Comparison of ENCODE assay signal across 31 cellular contexts in the genomic region with DNA sequence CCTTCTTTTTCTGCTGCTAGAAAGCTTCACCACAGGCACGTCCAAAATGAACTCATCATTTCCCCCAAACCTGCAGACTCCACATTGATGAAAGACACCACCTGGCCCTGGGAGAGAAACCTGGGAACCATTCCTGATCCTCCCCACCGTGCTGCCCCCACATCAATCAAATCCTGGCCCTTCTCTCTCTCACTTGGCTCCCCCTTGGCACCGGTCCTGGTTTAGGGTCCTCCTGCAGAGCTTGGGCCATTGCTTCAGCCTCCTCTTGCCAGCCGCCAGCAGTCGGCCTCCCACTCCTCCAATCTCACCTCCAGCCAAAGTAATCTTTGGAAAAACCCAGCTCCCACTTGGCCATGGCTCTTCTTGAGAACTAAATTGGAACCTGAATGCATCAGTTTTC. TPM values are rescaled to one million over a fixed set of nuclear protein-coding genes. Genes with fewer than 3 reads are reported as not detected.
A peak's percentile ranks its signal among the peaks of the same experiment; 100 is the strongest.
DNase-seq lines count a peak whose midpoint lies in the region; ATAC-seq and TF ChIP-seq lines count a peak whose summit lies in the region.
"Had no signal": no experiment of that assay in that cellular context is flagged by ENCODE, and none has a peak within 500 bp of the region (broad histone marks: within the 10 kb centered on the region; RNA-seq: fewer than 3 reads in every experiment).

No MANE protein-coding gene starts in this region.

- in situ Hi-C loops in transverse colon (cut with MboI; ENCODE audit: low pct_ligation_motif_present in 1 of 4, low pct_unique_long_range_greater_than_20kb in 1 of 4, low sequenced_read_pairs in 3 of 4), result no loop called here

- no peaks in the 10 kb centered on the region for H3K36me3 ChIP-seq in esophagus squamous epithelium
- no peaks in the 10 kb centered on the region for H3K36me3 ChIP-seq in transverse colon
- H3K36me3 ChIP-seq: left lung, pancreas, SJSA1, spleen had no signal

- no peaks in the 10 kb centered on the region for H3K9me3 Mint-ChIP-seq in T-cell
- H3K9me3 Mint-ChIP-seq: CD14-positive monocyte; naive thymus-derived CD8-positive, alpha-beta T cell had no signal

- no peak for ATAC-seq in Right ventricle myocardium superior (ENCODE audit: poor library complexity)
- ATAC-seq in omental fat pad (ENCODE audit: low FRiP score), result peak; percentile 29
- ATAC-seq in T-cell (replicated peaks in 1 of 4), result no peak
- ATAC-seq: activated CD4-positive, CD25-positive, alpha-beta regulatory T cell treated with anti-CD3 and anti-CD28 coated beads, Interleukin-2, amount 50 U/mL, for 24 hours; naive thymus-derived CD8-positive, alpha-beta T cell had no signal

- POLR2A ChIA-PET in T-cell (lab: Charles Lee), result no interaction called here

- CTCF ChIA-PET in T-cell (lab: Charles Lee), result no interaction called here

- H3K4me3 ChIP-seq in esophagus squamous epithelium (no peak overlapping the region), transverse colon (no peak overlapping the region)
- H3K4me3 ChIP-seq: body of pancreas, dorsolateral prefrontal cortex, left lung, pancreas, SJSA1, spleen had no signal

- 71 to 80% methylated on average over 3 to 5 of the region's 5 CpGs for WGBS in esophagus squamous epithelium, 2 donors
- WGBS in transverse colon (ENCODE audit: low coverage in 1 of 2), 2 donors, result 69 to 78% methylated on average over 5 of the region's 5 CpGs

- no peaks in the 10 kb centered on the region for H3K9me3 ChIP-seq in esophagus squamous epithelium
- no peaks in the 10 kb centered on the region for H3K9me3 ChIP-seq in transverse colon
- H3K9me3 ChIP-seq: body of pancreas, Caco-2, left lung, pancreas, SJSA1, spleen had no signal

- no peak overlapping the region for H3K4me3 Mint-ChIP-seq in T-cell
- H3K4me3 Mint-ChIP-seq: CD14-positive monocyte; naive thymus-derived CD8-positive, alpha-beta T cell had no signal

- no peaks in the 10 kb centered on the region for H3K4me1 Mint-ChIP-seq in T-cell
- H3K4me1 Mint-ChIP-seq: CD14-positive monocyte had no signal

- TF ChIP-seq CTCF in esophagus squamous epithelium (IDR thresholded peaks at IDR 0.05) (no peak), omental fat pad (IDR thresholded peaks at IDR 0.05) (no peak), transverse colon (IDR thresholded peaks at IDR 0.05) (no peak)

- peak overlapping the region in 3 of 4 donors; percentile 49 to 84 (median 68) for H3K27ac ChIP-seq in esophagus squamous epithelium
- peak overlapping the region; percentile 54 to 71 (median 64) for H3K27ac ChIP-seq in transverse colon
- H3K27ac ChIP-seq: body of pancreas, dorsolateral prefrontal cortex, pancreas, SJSA1, spleen had no signal

- no peak for TF ChIP-seq EP300 in transverse colon (IDR thresholded peaks at IDR 0.05; ENCODE audit: low read depth)

- no peak for TF ChIP-seq POLR2A in esophagus squamous epithelium (IDR thresholded peaks at IDR 0.05)
- TF ChIP-seq POLR2A in transverse colon (IDR thresholded peaks at IDR 0.05), result no peak

- intact Hi-C loops in Right ventricle myocardium superior (cut with DNase I) (no loop called here), cardiac septum (cut with DNase I) (loop anchor here (5.0 kb wide), 1 partner anchor 60 kb away; no protein-coding TSS in a partner anchor), esophagus squamous epithelium (cut with DNase I) (no loop called here), transverse colon (cut with DNase I; ENCODE audit: low total_unique reads) (no loop called here)

- H3K36me3 Mint-ChIP-seq in T-cell, result no peaks in the 10 kb centered on the region
- H3K36me3 Mint-ChIP-seq: CD14-positive monocyte; naive thymus-derived CD8-positive, alpha-beta T cell had no signal

- no peak overlapping the region for H3K27ac Mint-ChIP-seq in T-cell

- DNase-seq in Right ventricle myocardium superior, result peak; percentile 40
- no peak for DNase-seq in cardiac septum (ENCODE audit: low spot score)
- no peak for DNase-seq in esophagus squamous epithelium (lab: John Stamatoyannopoulos, UW)
- no peak for DNase-seq in omental fat pad (ENCODE audit: low spot score)
- no peak for DNase-seq in transverse colon
- DNase-seq in NCI-H524 treated with DMSO at 0.1 percent for 48 hours (lab: John Stamatoyannopoulos, UW), result no peak
- no peak for DNase-seq in T-cell
- no peak for DNase-seq in T-helper 9 cell
- DNase-seq: activated CD4-positive, alpha-beta T cell treated with anti-CD3 and anti-CD28 coated beads, Interleukin-2, amount 50 U/mL, for 48 hours; activated gamma-delta T cell treated with Interleukin-2 at 50 U/mL for 16 hours; activated T-cell treated with anti-CD3 and anti-CD28 coated beads, Interleukin-2, amount 50 U/mL, for 48 hours; Caco-2; DMS53; dorsolateral prefrontal cortex; KBM-7; left lung; naive thymus-derived CD8-positive, alpha-beta T cell; NCI-H1105; NCI-H187; NCI-H2171; pancreas; spleen had no signal

- no peaks in the 10 kb centered on the region for H3K27me3 ChIP-seq in esophagus squamous epithelium
- no peaks in the 10 kb centered on the region for H3K27me3 ChIP-seq in transverse colon
- H3K27me3 ChIP-seq: body of pancreas, dorsolateral prefrontal cortex, left lung, pancreas, SJSA1 had no signal

- H3K27me3 Mint-ChIP-seq in T-cell, result peaks cover 2 to 11% of the 10 kb centered on the region in 2 donors

- H3K4me1 ChIP-seq in esophagus squamous epithelium (peaks cover 0 to 44% (median 31%) of the 10 kb centered on the region in 3 donors), transverse colon (peaks cover 0 to 5% (median 0%) of the 10 kb centered on the region in 4 donors)
- H3K4me1 ChIP-seq: body of pancreas, left lung, pancreas, SJSA1, spleen had no signal

RNA-seq across cellular contexts. Expression of gene RIBC2, which starts 38.5 kb away (rescaled TPM):
- not detected for total RNA-seq in Right ventricle myocardium superior
- total RNA-seq in cardiac septum, result not detected
- under 1 TPM in 3 of 4 donors, not detected in 1; 0.19 to 0.76 (median 0.75) TPM for total RNA-seq in esophagus squamous epithelium
- total RNA-seq in omental fat pad, result under 1 TPM in 1 of 4 donors, not detected in 3; 0.56 TPM
- not detected for total RNA-seq in transverse colon
- under 1 TPM in 3 of 5 donors, not detected in 2; 0.61 to 0.89 (median 0.78) TPM for total RNA-seq in T-cell
- total RNA-seq: A172; body of pancreas; chondrocyte; naive thymus-derived CD8-positive, alpha-beta T cell; SJSA1 had no signal

RNA-seq across cellular contexts. Expression of gene SMC1B, which starts 38.6 kb away (rescaled TPM):
- total RNA-seq in Right ventricle myocardium superior (not detected), cardiac septum (not detected), esophagus squamous epithelium (not detected), omental fat pad (not detected), transverse colon (not detected), T-cell (under 1 TPM in 3 of 5 donors, not detected in 2; 0.06 to 0.12 (median 0.06) TPM)
- total RNA-seq: A172, body of pancreas, chondrocyte, H1, right cardiac atrium, SJSA1 had no signal

RNA-seq across cellular contexts. Expression of gene FBLN1, which starts 50.7 kb away (rescaled TPM):
- total RNA-seq in Right ventricle myocardium superior (89.5 TPM), cardiac septum (70.1 TPM), esophagus squamous epithelium (100 to 1,000 TPM in 2 of 4 donors, 10 to 100 TPM in 2; 33.7 to 546 (median 86.3) TPM), omental fat pad (100 to 1,000 TPM; 131 to 349 (median 293) TPM), transverse colon (10 to 100 TPM; 48.6 to 92.1 (median 68.9) TPM), T-cell (1 to 10 TPM in 2 of 5 donors, under 1 TPM in 1, not detected in 2; 0.96 to 1.5 (median 1.0) TPM)
- total RNA-seq: naive thymus-derived CD8-positive, alpha-beta T cell; T-helper 1 cell treated with Interleukin-12 subunit alpha and Interleukin-12 subunit beta and Interleukin-4 antibody, amounts not matched to agents 30 ng/mL and 1 ng/mL, for 36 hours had no signal

Comparison
In these comparisons a context has a peak if more than half of its experiments do, and no peak if none do; other contexts are left out.
1. RNA of gene FBLN1, which starts 50.7 kb away (total RNA-seq): 131 to 349 TPM in omental fat pad, 33.7 to 546 TPM in esophagus squamous epithelium, 89.5 TPM in Right ventricle myocardium superior (single experiment), 48.6 to 92.1 TPM in transverse colon and 70.1 TPM in cardiac septum (single experiment); 0.96 to 1.5 TPM in T-cell; every median in the first group is over 10 times any median in the second.